8 cellular contexts compared by ENCODE assay signal in the genomic region with DNA sequence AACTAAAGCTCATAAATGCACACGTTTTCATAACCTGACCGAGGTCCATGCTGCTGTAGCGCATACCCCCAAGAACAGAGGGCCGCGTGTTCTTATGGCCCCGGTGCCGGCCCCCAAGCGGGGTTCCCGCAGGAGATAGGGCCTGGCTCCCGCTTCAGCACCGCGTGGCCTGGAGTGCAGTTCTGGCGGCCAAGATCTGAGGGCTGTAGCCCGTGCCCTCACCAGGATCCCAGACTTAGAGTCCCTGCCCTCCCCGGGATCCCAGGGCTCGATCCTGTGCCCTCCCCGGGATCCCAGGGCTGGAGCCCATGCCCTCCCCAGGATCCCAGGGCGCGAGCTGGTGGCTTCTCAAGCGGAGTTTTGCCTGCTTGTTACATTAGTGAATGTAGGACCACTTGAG. TPM values are rescaled to one million over a fixed set of nuclear protein-coding genes. Genes with fewer than 3 reads are reported as not detected.
DNase-seq lines count a peak whose midpoint lies in the region; ATAC-seq lines count a peak whose summit lies in the region.

No MANE protein-coding gene starts in this region.

- H3K27me3 ChIP-seq in iPS-18a (ENCODE audit: control insufficient read depth, insufficient read depth, low read length), result peaks cover 19% of the 10 kb centered on the region

- peaks cover 50% of the 10 kb centered on the region for H3K4me1 Mint-ChIP-seq in activated T-cell treated with anti-CD3 and anti-CD28 coated beads, Interleukin-2, amount 50 U/mL, for 72 hours (ENCODE audit: low read depth)
- peaks cover 59% of the 10 kb centered on the region for H3K4me1 Mint-ChIP-seq in stimulated activated naive CD8-positive, alpha-beta T cell treated with anti-CD3 and anti-CD28 coated beads, Interleukin-15, amount 100 ng/mL, for 72 hours

- no peak overlapping the region for H3K9ac ChIP-seq in iPS-18a (ENCODE audit: low read length)

- ATAC-seq in activated T-cell treated with anti-CD3 and anti-CD28 coated beads, Interleukin-2, amount 50 U/mL, for 72 hours (replicated peaks in 1 of 2), result no peak
- ATAC-seq in stimulated activated naive CD8-positive, alpha-beta T cell treated with anti-CD3 and anti-CD28 coated beads, Interleukin-15, amount 100 ng/mL, for 72 hours, result no peak

- no peak overlapping the region for H3K27ac ChIP-seq in iPS-18a (ENCODE audit: low read length)

- peak overlapping the region; percentile 94 for H3K27ac Mint-ChIP-seq in activated T-cell treated with anti-CD3 and anti-CD28 coated beads, Interleukin-2, amount 50 U/mL, for 72 hours
- peak overlapping the region; percentile 97 to 98 for H3K27ac Mint-ChIP-seq in stimulated activated naive CD8-positive, alpha-beta T cell treated with anti-CD3 and anti-CD28 coated beads, Interleukin-15, amount 100 ng/mL, for 72 hours

- DNase-seq in activated CD4-positive, alpha-beta T cell treated with anti-CD3 and anti-CD28 coated beads for 48 hours, result peak; percentile 25
- DNase-seq in activated CD4-positive, alpha-beta T cell treated with anti-CD3 and anti-CD28 coated beads, Interleukin-2, amount 50 U/mL, for 48 hours, result no peak
- no peak for DNase-seq in activated T-cell treated with anti-CD3 and anti-CD28 coated beads, Interleukin-2, amount 50 U/mL, for 72 hours
- DNase-seq in stimulated activated naive CD8-positive, alpha-beta T cell treated with anti-CD3 and anti-CD28 coated beads, Interleukin-15, amount 100 ng/mL, for 72 hours, result peak in 1 of 2 donors; percentile 21
- DNase-seq in CD1c-positive myeloid dendritic cell (ENCODE audit: extremely low spot score) (no peak), hypothalamus (lab: John Stamatoyannopoulos, UW) (no peak), NCI-H2196 treated with DMSO at 0.1 percent for 48 hours (lab: John Stamatoyannopoulos, UW; ENCODE audit: unreplicated experiment) (no peak)

- peak overlapping the region; percentile 90 for H3K4me3 ChIP-seq in iPS-18a (ENCODE audit: low read length)

- no peaks in the 10 kb centered on the region for H3K9me3 ChIP-seq in iPS-18a (ENCODE audit: control insufficient read depth, low read depth, low read length)

- peaks cover 2 to 7% of the 10 kb centered on the region in 2 donors for H3K36me3 Mint-ChIP-seq in activated T-cell treated with anti-CD3 and anti-CD28 coated beads, Interleukin-2, amount 50 U/mL, for 72 hours (ENCODE audit: insufficient read depth in 2 of 2)

- peaks cover 8% of the 10 kb centered on the region for H3K36me3 ChIP-seq in iPS-18a (ENCODE audit: control insufficient read depth, low read depth, low read length)

- peaks cover 5% of the 10 kb centered on the region for H3K27me3 Mint-ChIP-seq in activated T-cell treated with anti-CD3 and anti-CD28 coated beads, Interleukin-2, amount 50 U/mL, for 72 hours (ENCODE audit: low read depth)
- H3K27me3 Mint-ChIP-seq in stimulated activated naive CD8-positive, alpha-beta T cell treated with anti-CD3 and anti-CD28 coated beads, Interleukin-15, amount 100 ng/mL, for 72 hours, result peaks cover 7% of the 10 kb centered on the region

- H3K9me3 Mint-ChIP-seq in activated T-cell treated with anti-CD3 and anti-CD28 coated beads, Interleukin-2, amount 50 U/mL, for 72 hours, result no peaks in the 10 kb centered on the region
- no peaks in the 10 kb centered on the region for H3K9me3 Mint-ChIP-seq in stimulated activated naive CD8-positive, alpha-beta T cell treated with anti-CD3 and anti-CD28 coated beads, Interleukin-15, amount 100 ng/mL, for 72 hours

- H3K4me1 ChIP-seq in iPS-18a (ENCODE audit: control insufficient read depth, low read depth, low read length), result peaks cover 5% of the 10 kb centered on the region

- H3K4me3 Mint-ChIP-seq in activated T-cell treated with anti-CD3 and anti-CD28 coated beads, Interleukin-2, amount 50 U/mL, for 72 hours, result peak overlapping the region; percentile 99
- peak overlapping the region; percentile 95 to 98 for H3K4me3 Mint-ChIP-seq in stimulated activated naive CD8-positive, alpha-beta T cell treated with anti-CD3 and anti-CD28 coated beads, Interleukin-15, amount 100 ng/mL, for 72 hours

RNA-seq across cellular contexts. Expression of a gene that starts 1.0 kb away (rescaled TPM):
- 10 to 100 TPM; 47.6 to 65.5 TPM for total RNA-seq in activated T-cell treated with anti-CD3 and anti-CD28 coated beads, Interleukin-2, amount 50 U/mL, for 72 hours

RNA-seq across cellular contexts. Expression of a gene that starts 25.7 kb away (rescaled TPM):
- total RNA-seq in activated T-cell treated with anti-CD3 and anti-CD28 coated beads, Interleukin-2, amount 50 U/mL, for 72 hours, result 10 to 100 TPM; 14.5 to 15.3 TPM
